Comparison of ENCODE assay signal across 1 cellular context in the genomic region with DNA sequence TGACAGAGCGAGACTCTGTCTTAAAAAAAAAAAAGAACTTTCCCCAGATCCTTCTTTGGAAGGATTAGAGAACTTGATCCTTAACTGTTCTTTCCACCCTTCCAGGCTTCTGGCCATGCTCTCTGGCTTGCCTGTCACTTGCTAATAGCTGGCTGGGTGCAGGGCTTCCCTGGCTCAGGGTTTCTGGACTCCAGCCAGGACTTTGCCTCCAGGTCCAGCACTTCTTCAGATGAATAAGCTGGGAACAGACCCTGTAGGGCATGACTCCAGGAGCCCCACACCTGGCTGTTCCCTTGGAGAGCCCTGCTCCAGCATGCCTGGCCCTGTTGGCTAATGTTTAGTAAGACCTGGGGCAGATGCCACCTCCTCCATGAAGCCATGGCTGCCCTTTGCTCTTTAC.
TF ChIP-seq lines count a peak whose summit lies in the region.

No MANE protein-coding gene starts in this region.

TF ChIP-seq in HepG2, 621 proteins besides CTCF, POLR2A, EP300 and RAD21:
- TF ChIP-seq ZNF737 (CRISPR knock-in tag; IDR thresholded peaks at IDR 0.05; ENCODE audit: borderline replicate concordance) (no peak), ZNF7 (CRISPR knock-in tag; IDR thresholded peaks at IDR 0.05) (peak; percentile 55; the same call in 1 of the 2 replicates), ZNF776 (CRISPR knock-in tag; IDR thresholded peaks at IDR 0.05) (no peak)
TF ChIP-seq in HepG2: peak in this region for 1.
